ENCODE assay signal across 9 cellular contexts in the genomic region with DNA sequence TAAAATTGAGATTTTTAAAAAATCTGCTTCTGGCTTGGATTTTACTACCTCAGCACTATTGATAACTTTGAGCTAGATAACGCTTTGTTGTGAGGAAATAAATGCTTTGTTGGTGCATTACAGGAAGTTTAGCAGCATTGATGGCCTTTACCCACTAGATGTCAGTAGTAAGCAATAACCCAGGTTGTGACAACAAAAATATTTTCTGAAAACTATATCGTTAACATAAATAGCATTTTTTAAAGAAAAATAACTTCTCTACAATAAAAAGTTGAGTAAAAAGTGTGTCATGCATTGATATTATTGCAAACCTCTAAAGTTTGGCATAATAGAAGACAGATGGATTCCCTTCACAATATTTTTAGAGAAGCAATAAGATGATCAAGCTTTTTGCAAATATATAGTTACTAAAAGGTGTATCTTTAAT.
A peak's percentile ranks its signal among the peaks of the same experiment; 100 is the strongest.
DNase-seq lines count a peak whose midpoint lies in the region; ATAC-seq, FAIRE-seq and TF ChIP-seq lines count a peak whose summit lies in the region.
"Had no signal": no experiment of that assay in that cellular context is flagged by ENCODE, and none has a peak within 500 bp of the region (broad histone marks: within the 10 kb centered on the region; RNA-seq: fewer than 3 reads in every experiment).

No MANE protein-coding gene starts in this region.

- H3K4me3 ChIP-seq in AG04450 (ENCODE audit: low read depth, low read length) (no peak overlapping the region), keratinocyte (ENCODE audit: control insufficient read depth in 2 of 3, extremely low read depth in 1 of 3, insufficient read depth in 2 of 3, low read depth in 1 of 3, low read length in 3 of 3) (no peak overlapping the region)

- no peak overlapping the region for H3K4me3 Mint-ChIP-seq in activated T-cell treated with anti-CD3 and anti-CD28 coated beads, Interleukin-2, amount 50 U/mL, for 4 hours
- H3K4me3 Mint-ChIP-seq: T-cell had no signal

- ATAC-seq in GM21717 (IDR thresholded peaks at IDR 0.05; ENCODE audit: unreplicated experiment) (no peak), HG02884 (IDR thresholded peaks at IDR 0.05; ENCODE audit: unreplicated experiment) (no peak)
- ATAC-seq in activated T-cell treated with anti-CD3 and anti-CD28 coated beads, Interleukin-2, amount 50 U/mL, for 4 hours: no peak
- ATAC-seq: T-cell had no signal

- TF ChIP-seq CTCF in AG04450 (IDR thresholded peaks at IDR 0.05; ENCODE audit: low read depth, low read length) (peak; percentile 54), keratinocyte (optimal IDR thresholded peaks at IDR 0.05 in 1 of 3, IDR thresholded peaks at IDR 0.05 in 1 of 3, conservative IDR thresholded peaks at IDR 0.05 in 1 of 3; ENCODE audit: extremely low read depth in 1 of 3, insufficient read depth in 2 of 3, low read length in 3 of 3) (peak in 2 of 3 experiments; percentile 39 to 61)

- DNase-seq in AG04450 (ENCODE audit: low read depth, low spot score): no peak
- DNase-seq in GM12891 (ENCODE audit: insufficient read length, low spot score): no peak
- peak; percentile 13 for DNase-seq in SW480 (ENCODE audit: low spot score)
- no peak for DNase-seq in keratinocyte (ENCODE audit: low read depth, low spot score)
- no peak for DNase-seq in DMS79 treated with DMSO at 0.1 percent for 48 hours (lab: John Stamatoyannopoulos, UW)
- DNase-seq in activated T-cell treated with anti-CD3 and anti-CD28 coated beads, Interleukin-2, amount 50 U/mL, for 4 hours: no peak
- DNase-seq: T-cell had no signal

- H3K27ac ChIP-seq in AG04450 (ENCODE audit: low read depth, low read length) (no peak overlapping the region), keratinocyte (ENCODE audit: control insufficient read depth, insufficient read depth, low read length) (no peak overlapping the region)

- H2AFZ ChIP-seq in keratinocyte (ENCODE audit: control insufficient read depth, low read length): no peak overlapping the region

- no peaks in the 10 kb centered on the region for H3K27me3 ChIP-seq in AG04450 (ENCODE audit: control insufficient read depth, insufficient read depth, low read length)
- no peaks in the 10 kb centered on the region for H3K27me3 ChIP-seq in keratinocyte (ENCODE audit: control insufficient read depth, extremely low read depth, insufficient read depth, low read length)

- POLR2A ChIA-PET in AG04450 (lab: Yijun Ruan, JAX): no interaction called here

- no peaks in the 10 kb centered on the region for H3K4me1 Mint-ChIP-seq in activated T-cell treated with anti-CD3 and anti-CD28 coated beads, Interleukin-2, amount 50 U/mL, for 4 hours (ENCODE audit: low read depth)
- H3K4me1 Mint-ChIP-seq: T-cell had no signal

- H4K20me1 ChIP-seq in keratinocyte (ENCODE audit: control insufficient read depth, extremely low read depth, insufficient read depth, low read length): no peaks in the 10 kb centered on the region

- peaks cover 4% of the 10 kb centered on the region for H3K27me3 Mint-ChIP-seq in activated T-cell treated with anti-CD3 and anti-CD28 coated beads, Interleukin-2, amount 50 U/mL, for 4 hours (ENCODE audit: low read depth)

- peaks cover 4% of the 10 kb centered on the region; the same call in 1 of the 2 replicates for H3K9me3 ChIP-seq in AG04450 (ENCODE audit: control insufficient read depth, insufficient read depth, low read length)
- H3K9me3 ChIP-seq in keratinocyte (ENCODE audit: control insufficient read depth, low read depth, low read length): no peaks in the 10 kb centered on the region

- H3K4me1 ChIP-seq in keratinocyte (ENCODE audit: control insufficient read depth, extremely low read depth, insufficient read depth, low read length): no peaks in the 10 kb centered on the region

- no peaks in the 10 kb centered on the region for H3K36me3 ChIP-seq in keratinocyte (ENCODE audit: control insufficient read depth in 2 of 2, extremely low read depth in 1 of 2, insufficient read depth in 2 of 2, low read length in 2 of 2)

- no peak overlapping the region for H3K9ac ChIP-seq in keratinocyte (ENCODE audit: control insufficient read depth, extremely low read depth, insufficient read depth, low read length)

- H3K9me1 ChIP-seq in keratinocyte (ENCODE audit: control insufficient read depth, extremely low read depth, insufficient read depth, low read length): no peaks in the 10 kb centered on the region

- CTCF ChIA-PET in AG04450 (lab: Charles Lee): interaction anchor here (0.7 to 2.2 kb wide), 4 partner anchors 10 to 913 kb away, joined by 3 to 17 read pairs (median 7); no protein-coding TSS in a partner anchor

- no peaks in the 10 kb centered on the region for H3K9me3 Mint-ChIP-seq in activated T-cell treated with anti-CD3 and anti-CD28 coated beads, Interleukin-2, amount 50 U/mL, for 4 hours
- H3K9me3 Mint-ChIP-seq: T-cell had no signal

- no peaks in the 10 kb centered on the region for H3K36me3 Mint-ChIP-seq in activated T-cell treated with anti-CD3 and anti-CD28 coated beads, Interleukin-2, amount 50 U/mL, for 4 hours (ENCODE audit: insufficient read depth)
- H3K36me3 Mint-ChIP-seq: T-cell had no signal

- dilution Hi-C loops in keratinocyte (cut with MboI; ENCODE audit: extremely low pct_ligation_motif_present, low sequenced_read_pairs): no loop called here

- H3K4me2 ChIP-seq in keratinocyte (ENCODE audit: control insufficient read depth, extremely low read depth, insufficient read depth, low read depth, low read length): no peak overlapping the region

- TF ChIP-seq POLR2A in GM12891 (IDR thresholded peaks at IDR 0.05; ENCODE audit: low read depth, low read length): no peak

- FAIRE-seq in GM12891 (lab: Jason Lieb, UNC) (peak; percentile 43), keratinocyte (lab: Jason Lieb, UNC) (no peak)

- no peaks in the 10 kb centered on the region for H3K79me2 ChIP-seq in keratinocyte (ENCODE audit: control insufficient read depth, insufficient read depth, low read length)

TF ChIP-seq in GM12891, 5 proteins besides CTCF, POLR2A, EP300 and RAD21:
- TF ChIP-seq POLR2AphosphoS5 (IDR thresholded peaks at IDR 0.05; ENCODE audit: low read depth, low read length) (no peak), SPI1 (IDR thresholded peaks at IDR 0.05; ENCODE audit: low read depth, low read length) (no peak)
